In genomic region chr9:36825179-36825578, GRCh38 we compare ENCODE assay signal across 21 cellular contexts.
DNase-seq lines count a peak whose midpoint lies in the region; ATAC-seq, FAIRE-seq and TF ChIP-seq lines count a peak whose summit lies in the region.
"Had no signal": no experiment of that assay in that cellular context is flagged by ENCODE, and none has a peak within 500 bp of the region (broad histone marks: within the 10 kb centered on the region; RNA-seq: fewer than 3 reads in every experiment).

No MANE protein-coding gene starts in this region.

- intact Hi-C loops in sciatic nerve (cut with DNase I), result no loop called here

- no peaks in the 10 kb centered on the region for H3K36me3 ChIP-seq in RWPE2 (ENCODE audit: low read depth)
- H3K36me3 ChIP-seq: BLaER1 had no signal

- FAIRE-seq in GM12892 (lab: Jason Lieb, UNC), result no peak
- FAIRE-seq: A204.1, G401.6 had no signal

- no peak overlapping the region for H3K27ac ChIP-seq in RWPE2 (ENCODE audit: poor library complexity, severe bottlenecking)
- H3K27ac ChIP-seq: 22Rv1, BLaER1, C4-2B had no signal

- TF ChIP-seq POLR2A in GM12892 (IDR thresholded peaks at IDR 0.05; ENCODE audit: low read depth, low read length), result no peak

- H3K27me3 ChIP-seq in RWPE2 (ENCODE audit: insufficient read depth, poor library complexity, severe bottlenecking), result no peaks in the 10 kb centered on the region
- H3K27me3 ChIP-seq: BLaER1 had no signal

- TF ChIP-seq CTCF in RWPE2 (IDR thresholded peaks at IDR 0.05; ENCODE audit: poor library complexity, severe bottlenecking), result no peak

- no peak for ATAC-seq in RWPE2 (ENCODE audit: low read depth)
- ATAC-seq in sciatic nerve, result no peak
- ATAC-seq: CD8-positive, alpha-beta T cell; GM23338; HCT116 had no signal

- no peak overlapping the region for H3K4me3 ChIP-seq in RWPE2 (ENCODE audit: severe bottlenecking)
- H3K4me3 ChIP-seq: BLaER1, GM23338 had no signal

- H3K4me1 ChIP-seq in RWPE2 (ENCODE audit: insufficient read depth, poor library complexity, severe bottlenecking), result no peaks in the 10 kb centered on the region

- no peaks in the 10 kb centered on the region for H3K9me3 ChIP-seq in RWPE2 (ENCODE audit: severe bottlenecking)
- H3K9me3 ChIP-seq: BLaER1, Caco-2 had no signal

- DNase-seq in activated effector memory CD4-positive, alpha-beta T cell treated with anti-CD3 and anti-CD28 coated beads, Interleukin-2, amount 50 U/mL, for 16 hours, result peak; percentile 50
- DNase-seq in activated effector memory CD4-positive, alpha-beta T cell treated with Interleukin-2 at 50 U/mL for 16 hours, result no peak
- DNase-seq in RWPE2 (ENCODE audit: low spot score), result peak; percentile 11
- peak; percentile 76 for DNase-seq in mesenteric fat pad (ENCODE audit: low spot score)
- peak; percentile 6 for DNase-seq in sciatic nerve (ENCODE audit: low spot score)
- no peak for DNase-seq in GM12892 (ENCODE audit: insufficient read length)
- no peak for DNase-seq in activated gamma-delta T cell treated with Interleukin-2 at 50 U/mL for 16 hours
- no peak for DNase-seq in NCI-H1436 treated with DMSO at 0.1 percent for 48 hours (lab: John Stamatoyannopoulos, UW)
- DNase-seq: Caco-2; CD4-positive, CD25-positive, alpha-beta regulatory T cell; CD8-positive, alpha-beta T cell; DMS153; DND-41; H9 had no signal

Comparison
In these comparisons a context has a peak if more than half of its experiments do, and no peak if none do; other contexts are left out.
1. DNase-seq: peak in activated effector memory CD4-positive, alpha-beta T cell treated with anti-CD3 and anti-CD28 coated beads, Interleukin-2, amount 50 U/mL, for 16 hours (single experiment), RWPE2 (single experiment), mesenteric fat pad (single experiment) and sciatic nerve (single experiment); none in activated effector memory CD4-positive, alpha-beta T cell treated with Interleukin-2 at 50 U/mL for 16 hours (single experiment), GM12892 (single experiment), activated gamma-delta T cell treated with Interleukin-2 at 50 U/mL for 16 hours (single experiment) and NCI-H1436 treated with DMSO at 0.1 percent for 48 hours (single experiment).